ENCODE assay signal across 18 cellular contexts in genomic region chr16:5505093-5505887, GRCh38.
DNase-seq lines count a peak whose midpoint lies in the region; ATAC-seq and TF ChIP-seq lines count a peak whose summit lies in the region.
"Had no signal": no experiment of that assay in that cellular context is flagged by ENCODE, and none has a peak within 500 bp of the region (broad histone marks: within the 10 kb centered on the region; RNA-seq: fewer than 3 reads in every experiment).

No MANE protein-coding gene starts in this region.

- H3K27ac Mint-ChIP-seq in endodermal cell, result no peak overlapping the region
- H3K27ac Mint-ChIP-seq: B cell; CD8-positive, alpha-beta memory T cell had no signal

- in situ Hi-C loops in GM13976 (cut with MboI; ENCODE audit: low sequenced_read_pairs, unreplicated experiment), result no loop called here

- no peak overlapping the region for H3K9ac ChIP-seq in endodermal cell (ENCODE audit: extremely low read depth, low read length, poor library complexity, severe bottlenecking)
- H3K9ac ChIP-seq: GM23248 had no signal

- no peak for ATAC-seq in GM18519 (IDR thresholded peaks at IDR 0.05; ENCODE audit: low FRiP score, unreplicated experiment)
- ATAC-seq: K562 had no signal

- no peaks in the 10 kb centered on the region for H3K9me3 ChIP-seq in endodermal cell (ENCODE audit: control insufficient read depth, low read length)
- H3K9me3 ChIP-seq: Caco-2 had no signal

- H3K27me3 ChIP-seq in endodermal cell (ENCODE audit: control insufficient read depth, insufficient read depth, low read length, poor library complexity, severe bottlenecking), result peaks cover 7% of the 10 kb centered on the region

- no peak overlapping the region for H3K27ac ChIP-seq in endodermal cell (ENCODE audit: low read depth, low read length)
- H3K27ac ChIP-seq: C4-2B, GM23248 had no signal

- no peak overlapping the region for H3K4me3 Mint-ChIP-seq in endodermal cell
- H3K4me3 Mint-ChIP-seq: B cell; CD8-positive, alpha-beta memory T cell; HFFc6 had no signal

- WGBS in endodermal cell (ENCODE audit: insufficient coverage in 1 of 2, insufficient read length in 1 of 2), 2 experiments, result 75 to 80% methylated on average over 3 to 6 of the region's 6 CpGs

- peak; percentile 57 for TF ChIP-seq CTCF in endodermal cell (conservative IDR thresholded peaks at IDR 0.05)
- no peak for TF ChIP-seq CTCF in GM13976 (IDR thresholded peaks at IDR 0.05; ENCODE audit: borderline replicate concordance, control extremely low read depth, extremely low read depth, insufficient read depth, missing control alignments)

- H3K36me3 ChIP-seq in endodermal cell (ENCODE audit: control insufficient read depth, insufficient read depth, low read length), result no peaks in the 10 kb centered on the region

- H3K27me3 Mint-ChIP-seq in endodermal cell (ENCODE audit: insufficient read depth), result peaks cover 33% of the 10 kb centered on the region
- H3K27me3 Mint-ChIP-seq: B cell had no signal

- H3K4me1 Mint-ChIP-seq in endodermal cell, result no peaks in the 10 kb centered on the region
- H3K4me1 Mint-ChIP-seq: B cell; CD8-positive, alpha-beta memory T cell had no signal

- no peaks in the 10 kb centered on the region for H3K36me3 Mint-ChIP-seq in endodermal cell (ENCODE audit: low read depth)
- H3K36me3 Mint-ChIP-seq: CD8-positive, alpha-beta memory T cell had no signal

- H3K4me1 ChIP-seq in endodermal cell (ENCODE audit: control insufficient read depth, insufficient read depth, low read length), result peaks cover 2% of the 10 kb centered on the region
- H3K4me1 ChIP-seq: Caco-2 had no signal

- no peak overlapping the region for H3K4me3 ChIP-seq in endodermal cell (ENCODE audit: low read length)
- H3K4me3 ChIP-seq: GM23248, K562 had no signal

- no peaks in the 10 kb centered on the region for H3K9me3 Mint-ChIP-seq in endodermal cell

- DNase-seq in DMS79 treated with DMSO at 0.1 percent for 48 hours (lab: John Stamatoyannopoulos, UW) (peak; percentile 17), DMS79 (lab: John Stamatoyannopoulos, UW) (no peak), NCI-H2227 (lab: John Stamatoyannopoulos, UW; ENCODE audit: unreplicated experiment) (peak; percentile 50), endodermal cell (no peak), GM13976 (ENCODE audit: low spot score) (no peak)
- DNase-seq in activated CD4-positive, alpha-beta T cell treated with anti-CD3 and anti-CD28 coated beads for 1 hour, result no peak
- DNase-seq: 8988T; Caco-2; CD8-positive, alpha-beta memory T cell; EL; GM23248; HCEC 1CT; Karpas-422 had no signal

Comparison
In these comparisons a context has a peak if more than half of its experiments do, and no peak if none do; other contexts are left out.
1. DNase-seq: peak in DMS79 treated with DMSO at 0.1 percent for 48 hours (single experiment) and NCI-H2227 (single experiment); none in DMS79 (single experiment), endodermal cell (single experiment), activated CD4-positive, alpha-beta T cell treated with anti-CD3 and anti-CD28 coated beads for 1 hour (single experiment) and GM13976 (single experiment).